In the genomic region with DNA sequence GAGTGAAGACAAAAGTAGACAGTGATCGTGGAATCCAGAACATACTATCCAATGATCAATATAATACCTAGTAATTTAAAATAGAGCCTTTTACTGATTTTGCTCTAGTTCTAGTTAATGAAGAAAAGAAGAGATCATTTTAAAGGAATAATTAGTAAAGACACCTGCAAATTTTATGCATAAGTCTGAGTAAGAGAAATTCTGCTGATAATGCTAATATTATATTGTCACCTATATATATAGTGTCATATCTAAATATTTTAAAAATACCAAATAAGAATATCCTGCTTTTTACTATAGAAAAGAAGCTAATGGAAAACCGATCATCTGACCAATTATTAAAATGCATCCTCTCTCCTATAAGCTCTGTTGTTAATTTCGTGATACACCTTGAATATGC, we compare ENCODE assay signal across 27 cellular contexts.
"Had no signal": no experiment of that assay in that cellular context is flagged by ENCODE, and none has a peak within 500 bp of the region (broad histone marks: within the 10 kb centered on the region; RNA-seq: fewer than 3 reads in every experiment).

No MANE protein-coding gene starts in this region.

- H3K27ac ChIP-seq: stomach, suprapubic skin, testis, thoracic aorta, thyroid gland, tibial artery, tibial nerve, transverse colon, upper lobe of left lung, upper lobe of right lung, uterus, vagina had no signal

- DNase-seq: stimulated activated CD4-positive, alpha-beta T cell treated with anti-CD3 and anti-CD28 coated beads, Interleukin-2, amount 100 ng/mL, for 48 hours; stimulated activated CD4-positive, alpha-beta T cell treated with anti-CD3 and anti-CD28 coated beads, Interleukin-4, amount 100 ng/mL, for 1 hour; stimulated activated CD4-positive, alpha-beta T cell treated with anti-CD3 and anti-CD28 coated beads, Interleukin-4, amount 100 ng/mL, for 24 hours; stimulated activated CD4-positive, alpha-beta T cell treated with anti-CD3 and anti-CD28 coated beads, Interleukin-4, amount 100 ng/mL, for 4 hours; stimulated activated CD8-positive, alpha-beta memory T cell treated with anti-CD3 and anti-CD28 coated beads, Interleukin-4, amount 100 ng/mL, for 48 hours; stimulated activated naive B cell treated with anti-CD40 and anti-IgM and Interleukin-4, amounts not matched to agents 10 μg/mL and 1 μg/mL and 100 μg/mL, for 72 hours; stimulated activated naive CD4-positive, alpha-beta T cell; stimulated activated naive CD4-positive, alpha-beta T cell treated with Interleukin-2 at 50 U/mL for 16 hours; stimulated activated naive CD8-positive, alpha-beta T cell treated with anti-CD3 and anti-CD28 coated beads, Interleukin-15, amount 100 ng/mL, for 72 hours; stimulated activated naive CD8-positive, alpha-beta T cell treated with anti-CD3 and anti-CD28 coated beads, Interleukin-15, Interleukin-2, amounts not matched to agents 100 U/mL and 50 U/mL, for 24 hours; stomach; substantia nigra; testis; thyroid gland; tibial artery; transverse colon; trophoblast cell; upper lobe of left lung; upper lobe of right lung; uterus had no signal

- H3K4me1 ChIP-seq: stomach, suprapubic skin, testis, thyroid gland, tibial artery, tibial nerve, transverse colon, upper lobe of left lung, upper lobe of right lung, uterus, vagina had no signal

- H3K27me3 ChIP-seq: stomach, suprapubic skin, testis, thyroid gland, tibial artery, tibial nerve, transverse colon, upper lobe of left lung, upper lobe of right lung, uterus, vagina had no signal

- H3K9me3 ChIP-seq: suprapubic skin, testis, thoracic aorta, thyroid gland, tibial artery, tibial nerve, transverse colon, upper lobe of left lung, upper lobe of right lung, uterus, vagina had no signal

- H3K4me3 ChIP-seq: stomach, suprapubic skin, testis, thoracic aorta, thyroid gland, tibial artery, tibial nerve, transverse colon, upper lobe of left lung, upper lobe of right lung, uterus, vagina had no signal

- H3K36me3 ChIP-seq: stomach, suprapubic skin, thoracic aorta, thyroid gland, tibial artery, tibial nerve, transverse colon, upper lobe of left lung, upper lobe of right lung, uterus, vagina had no signal

- FAIRE-seq: urothelium cell line had no signal

- ATAC-seq: stimulated activated effector memory CD8-positive, alpha-beta T cell treated with anti-CD3 and anti-CD28 coated beads, Interleukin-12 subunit alpha, Interleukin-12 subunit beta, amount 100 ng/mL, for 72 hours; stimulated activated memory B cell treated with anti-CD40 and anti-IgM and Interleukin-4, amounts not matched to agents 10 μg/mL and 1 μg/mL and 100 μg/mL, for 72 hours; stimulated activated naive B cell treated with anti-CD40 and anti-IgM and Interleukin-4, amounts not matched to agents 10 μg/mL and 1 μg/mL and 100 μg/mL, for 72 hours; stimulated activated naive CD8-positive, alpha-beta T cell treated with anti-CD3 and anti-CD28 coated beads, Interleukin-15, amount 100 ng/mL, for 72 hours; stimulated activated naive CD8-positive, alpha-beta T cell treated with anti-CD3 and anti-CD28 coated beads, Interleukin-15, Interleukin-2, amounts not matched to agents 100 U/mL and 50 U/mL, for 24 hours; upper lobe of right lung had no signal
